In genomic region chr16:31436221-31437045, GRCh38 we compare ENCODE assay signal across 1 cellular context.
TF ChIP-seq lines count a peak whose summit lies in the region.

No MANE protein-coding gene starts in this region.

TF ChIP-seq in IMR-90, 13 proteins besides CTCF, POLR2A, EP300 and RAD21:
- TF ChIP-seq BHLHE40 (IDR thresholded peaks at IDR 0.05; ENCODE audit: low read depth, low read length) (no peak), CEBPB (IDR thresholded peaks at IDR 0.05; ENCODE audit: low read depth, low read length) (no peak), MAFK (IDR thresholded peaks at IDR 0.05; ENCODE audit: low read depth, low read length) (no peak), MAZ (IDR thresholded peaks at IDR 0.05; ENCODE audit: borderline replicate concordance, low read depth, low read length) (no peak), RFX5 (IDR thresholded peaks at IDR 0.05; ENCODE audit: low read depth, low read length) (no peak), FOS (IDR thresholded peaks at IDR 0.05; ENCODE audit: low read depth, low read length) (no peak), CHD1 (IDR thresholded peaks at IDR 0.05; ENCODE audit: low read depth, low read length) (no peak), SMC3 (IDR thresholded peaks at IDR 0.05; ENCODE audit: low read depth, low read length) (no peak), NFE2L2 (IDR thresholded peaks at IDR 0.05; ENCODE audit: low read depth, low read length) (no peak), MXI1 (IDR thresholded peaks at IDR 0.05; ENCODE audit: borderline replicate concordance, low read depth, low read length) (no peak), RCOR1 (IDR thresholded peaks at IDR 0.05; ENCODE audit: insufficient replicate concordance, low read length) (no peak)
- TF ChIP-seq, protein P1, sequence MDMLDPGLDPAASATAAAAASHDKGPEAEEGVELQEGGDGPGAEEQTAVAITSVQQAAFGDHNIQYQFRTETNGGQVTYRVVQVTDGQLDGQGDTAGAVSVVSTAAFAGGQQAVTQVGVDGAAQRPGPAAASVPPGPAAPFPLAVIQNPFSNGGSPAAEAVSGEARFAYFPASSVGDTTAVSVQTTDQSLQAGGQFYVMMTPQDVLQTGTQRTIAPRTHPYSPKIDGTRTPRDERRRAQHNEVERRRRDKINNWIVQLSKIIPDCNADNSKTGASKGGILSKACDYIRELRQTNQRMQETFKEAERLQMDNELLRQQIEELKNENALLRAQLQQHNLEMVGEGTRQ (IDR thresholded peaks at IDR 0.05; ENCODE audit: low read depth, low read length), result no peak
- TF ChIP-seq, protein P2, sequence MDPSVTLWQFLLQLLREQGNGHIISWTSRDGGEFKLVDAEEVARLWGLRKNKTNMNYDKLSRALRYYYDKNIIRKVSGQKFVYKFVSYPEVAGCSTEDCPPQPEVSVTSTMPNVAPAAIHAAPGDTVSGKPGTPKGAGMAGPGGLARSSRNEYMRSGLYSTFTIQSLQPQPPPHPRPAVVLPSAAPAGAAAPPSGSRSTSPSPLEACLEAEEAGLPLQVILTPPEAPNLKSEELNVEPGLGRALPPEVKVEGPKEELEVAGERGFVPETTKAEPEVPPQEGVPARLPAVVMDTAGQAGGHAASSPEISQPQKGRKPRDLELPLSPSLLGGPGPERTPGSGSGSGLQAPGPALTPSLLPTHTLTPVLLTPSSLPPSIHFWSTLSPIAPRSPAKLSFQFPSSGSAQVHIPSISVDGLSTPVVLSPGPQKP (IDR thresholded peaks at IDR 0.05; ENCODE audit: borderline replicate concordance, low read depth, low read length), result no peak
TF ChIP-seq in IMR-90: peak in this region for 0.
